20 cellular contexts compared by ENCODE assay signal in the genomic region with DNA sequence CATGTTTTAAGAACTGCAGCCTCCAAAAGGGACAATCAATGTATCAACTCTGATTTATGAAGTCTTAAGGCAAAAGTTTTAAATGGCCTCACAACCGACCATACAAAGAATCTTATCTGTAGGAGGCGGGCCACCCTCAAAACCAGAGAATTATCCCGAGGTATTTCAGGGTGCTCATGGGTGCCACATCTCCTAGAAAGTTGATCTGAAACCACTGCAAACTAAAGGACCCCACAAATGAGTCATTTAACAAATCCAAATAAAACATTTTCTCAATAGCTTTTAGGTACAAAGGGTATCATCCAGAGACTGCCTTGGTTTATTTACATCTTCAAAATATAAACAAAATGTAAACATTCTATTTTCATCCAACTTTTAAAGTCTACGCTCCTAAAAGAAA. TPM values are rescaled to one million over a fixed set of nuclear protein-coding genes. Genes with fewer than 3 reads are reported as not detected.
DNase-seq lines count a peak whose midpoint lies in the region; ATAC-seq and TF ChIP-seq lines count a peak whose summit lies in the region.
"Had no signal": no experiment of that assay in that cellular context is flagged by ENCODE, and none has a peak within 500 bp of the region (broad histone marks: within the 10 kb centered on the region; RNA-seq: fewer than 3 reads in every experiment).

No MANE protein-coding gene starts in this region.

- no peak overlapping the region for H3K4ac ChIP-seq in mesendoderm (ENCODE audit: low read depth, low read length)

- no peak for ATAC-seq in stimulated activated effector memory CD8-positive, alpha-beta T cell treated with anti-CD3 and anti-CD28 coated beads, Interleukin-12 subunit alpha, Interleukin-12 subunit beta, amount 100 ng/mL, for 72 hours
- ATAC-seq in upper lobe of right lung, result no peak
- ATAC-seq: HCT116, SK-N-SH treated with all-trans-retinoic acid at 6 μM for 48 hours had no signal

- peak overlapping the region; percentile 4 for H3K4me3 Mint-ChIP-seq in activated CD4-positive, alpha-beta memory T cell treated with anti-CD3 and anti-CD28 coated beads, Interleukin-2, amount 10 ng/mL, durations not matched to agents 7 days and 5 days
- H3K4me3 Mint-ChIP-seq in stimulated activated effector memory CD8-positive, alpha-beta T cell treated with anti-CD3 and anti-CD28 coated beads, Interleukin-12 subunit alpha, Interleukin-12 subunit beta, amount 100 ng/mL, for 72 hours, result peak overlapping the region; percentile 80

- H3K36me3 Mint-ChIP-seq in activated CD4-positive, alpha-beta memory T cell treated with anti-CD3 and anti-CD28 coated beads, Interleukin-2, amount 10 ng/mL, durations not matched to agents 7 days and 5 days (ENCODE audit: low read depth), result peaks cover 81% of the 10 kb centered on the region
- H3K36me3 Mint-ChIP-seq in stimulated activated effector memory CD8-positive, alpha-beta T cell treated with anti-CD3 and anti-CD28 coated beads, Interleukin-12 subunit alpha, Interleukin-12 subunit beta, amount 100 ng/mL, for 72 hours, result peaks cover 85% of the 10 kb centered on the region

- H3K27me3 ChIP-seq in mesendoderm (ENCODE audit: insufficient read depth, low read length, poor library complexity) (no peaks in the 10 kb centered on the region), upper lobe of right lung (no peaks in the 10 kb centered on the region)

- H3K9me3 ChIP-seq in upper lobe of right lung, result no peaks in the 10 kb centered on the region
- H3K9me3 ChIP-seq: Caco-2 had no signal

- H3K56ac ChIP-seq in mesendoderm (ENCODE audit: low read length), result no peak overlapping the region

- H4K5ac ChIP-seq in mesendoderm (ENCODE audit: low read length), result no peak overlapping the region

- no peaks in the 10 kb centered on the region for H3K27me3 Mint-ChIP-seq in activated CD4-positive, alpha-beta memory T cell treated with anti-CD3 and anti-CD28 coated beads, Interleukin-2, amount 10 ng/mL, durations not matched to agents 7 days and 5 days
- H3K27me3 Mint-ChIP-seq: IgD-negative memory B cell had no signal

- H4K8ac ChIP-seq in mesendoderm (ENCODE audit: low read depth, low read length), result no peak overlapping the region

- no peak overlapping the region for H3K9ac ChIP-seq in mesendoderm (ENCODE audit: low read length)

- POLR2A ChIA-PET in activated CD4-positive, alpha-beta memory T cell treated with anti-CD3 and anti-CD28 coated beads, Interleukin-2, amount 10 ng/mL, durations not matched to agents 7 days and 5 days (lab: Charles Lee), result interaction anchor here (0.9 to 1.2 kb wide), 2 partner anchors 10 to 68 kb away, joined by 3 read pairs; no protein-coding TSS in a partner anchor

- H2BK15ac ChIP-seq in mesendoderm (replicated peaks; ENCODE audit: low read depth), result no peak overlapping the region

- H3K27ac Mint-ChIP-seq in activated CD4-positive, alpha-beta memory T cell treated with anti-CD3 and anti-CD28 coated beads, Interleukin-2, amount 10 ng/mL, durations not matched to agents 7 days and 5 days, result peak overlapping the region; percentile 57
- H3K27ac Mint-ChIP-seq in stimulated activated effector memory CD8-positive, alpha-beta T cell treated with anti-CD3 and anti-CD28 coated beads, Interleukin-12 subunit alpha, Interleukin-12 subunit beta, amount 100 ng/mL, for 72 hours, result no peak overlapping the region

- no peaks in the 10 kb centered on the region for H3K9me3 Mint-ChIP-seq in activated CD4-positive, alpha-beta memory T cell treated with anti-CD3 and anti-CD28 coated beads, Interleukin-2, amount 10 ng/mL, durations not matched to agents 7 days and 5 days
- no peaks in the 10 kb centered on the region for H3K9me3 Mint-ChIP-seq in stimulated activated effector memory CD8-positive, alpha-beta T cell treated with anti-CD3 and anti-CD28 coated beads, Interleukin-12 subunit alpha, Interleukin-12 subunit beta, amount 100 ng/mL, for 72 hours
- H3K9me3 Mint-ChIP-seq: IgD-negative memory B cell had no signal

- H3K18ac ChIP-seq in mesendoderm (ENCODE audit: low read length), result no peak overlapping the region

- H3K4me2 ChIP-seq in mesendoderm (ENCODE audit: low read length), result no peak overlapping the region

- H3K36me3 ChIP-seq in mesendoderm (ENCODE audit: control insufficient read depth, insufficient read depth, low read length), result no peaks in the 10 kb centered on the region
- no peaks in the 10 kb centered on the region for H3K36me3 ChIP-seq in upper lobe of right lung

- intact Hi-C loops in upper lobe of right lung (cut with DNase I), result no loop called here

- no peak for TF ChIP-seq CTCF in GM12865 (IDR thresholded peaks at IDR 0.05; ENCODE audit: insufficient read depth, low read depth, low read length, missing control alignments)
- TF ChIP-seq CTCF in upper lobe of right lung (IDR thresholded peaks at IDR 0.05), result no peak

- H2BK120ac ChIP-seq in mesendoderm (ENCODE audit: low read depth, low read length), result no peak overlapping the region

- H2AK5ac ChIP-seq in mesendoderm (ENCODE audit: low read length), result no peak overlapping the region

- H3K4me1 Mint-ChIP-seq in activated CD4-positive, alpha-beta memory T cell treated with anti-CD3 and anti-CD28 coated beads, Interleukin-2, amount 10 ng/mL, durations not matched to agents 7 days and 5 days, result peaks cover 84% of the 10 kb centered on the region
- peaks cover 73% of the 10 kb centered on the region for H3K4me1 Mint-ChIP-seq in stimulated activated effector memory CD8-positive, alpha-beta T cell treated with anti-CD3 and anti-CD28 coated beads, Interleukin-12 subunit alpha, Interleukin-12 subunit beta, amount 100 ng/mL, for 72 hours

- H3K79me2 ChIP-seq in mesendoderm (ENCODE audit: control insufficient read depth, insufficient read depth, low read length), result no peaks in the 10 kb centered on the region

- H3K23ac ChIP-seq in mesendoderm (ENCODE audit: low read length), result no peak overlapping the region

- CTCF ChIA-PET in activated CD4-positive, alpha-beta memory T cell treated with anti-CD3 and anti-CD28 coated beads, Interleukin-2, amount 10 ng/mL, durations not matched to agents 7 days and 5 days (lab: Charles Lee), result interaction anchor here (2.4 to 18.3 kb wide), 2 partner anchors 10 to 94 kb away, joined by 10 to 510 read pairs; no protein-coding TSS in a partner anchor

- H3K79me1 ChIP-seq in mesendoderm (ENCODE audit: low read length), result no peaks in the 10 kb centered on the region

- no peak overlapping the region for H3K4me3 ChIP-seq in GM12865 (ENCODE audit: low read depth, low read length)
- no peak overlapping the region for H3K4me3 ChIP-seq in mesendoderm (ENCODE audit: low read length)
- no peak overlapping the region for H3K4me3 ChIP-seq in upper lobe of right lung

- WGBS in mesendoderm (ENCODE audit: extremely low coverage, insufficient coverage, low lambda C conversion rate), result no CpG with 5 or more reads among the region's 4 CpGs

- DNase-seq in GM12865 (ENCODE audit: low read depth) (peak; percentile 21), MV-4-11 (lab: John Stamatoyannopoulos, UW) (peak; percentile 48), mesendoderm (no peak), upper lobe of right lung (no peak)
- no peak for DNase-seq in activated CD4-positive, alpha-beta memory T cell treated with anti-CD3 and anti-CD28 coated beads, Interleukin-2, amount 10 ng/mL, durations not matched to agents 7 days and 5 days
- no peak for DNase-seq in stimulated activated effector memory CD8-positive, alpha-beta T cell treated with anti-CD3 and anti-CD28 coated beads, Interleukin-12 subunit alpha, Interleukin-12 subunit beta, amount 100 ng/mL, for 72 hours (ENCODE audit: low spot score in 2 of 2)
- DNase-seq in activated CD4-positive, CD25-positive, alpha-beta regulatory T cell (lab: John Stamatoyannopoulos, UW), result no peak
- DNase-seq: ACHN, C1 segment of cervical spinal cord, Caco-2, GOT3, Kasumi-1, NCI-H1105 treated with DMSO at 0.1 percent for 48 hours, NCI-H1694, NCI-H2081 treated with DMSO at 0.1 percent for 48 hours, NCI-H446 treated with DMSO at 0.1 percent for 48 hours, SHP77 treated with DMSO at 0.1 percent for 48 hours had no signal

- no peaks in the 10 kb centered on the region for H3K4me1 ChIP-seq in mesendoderm (ENCODE audit: control insufficient read depth, low read depth, low read length)
- H3K4me1 ChIP-seq in upper lobe of right lung, result peaks cover 33% of the 10 kb centered on the region

- H3K27ac ChIP-seq in mesendoderm (ENCODE audit: low read depth, low read length) (no peak overlapping the region), upper lobe of right lung (no peak overlapping the region)

- no peak overlapping the region for H2BK5ac ChIP-seq in mesendoderm (ENCODE audit: low read length)

RNA-seq across cellular contexts. Expression of a gene that starts 6.8 kb away (rescaled TPM):
- 100 to 1,000 TPM; 126 to 128 TPM for total RNA-seq in activated CD4-positive, alpha-beta memory T cell treated with anti-CD3 and anti-CD28 coated beads, Interleukin-2, amount 10 ng/mL, durations not matched to agents 7 days and 5 days
- polyA plus RNA-seq in mesendoderm (2013, experiment 1 of 2), result 3.3 TPM
- polyA plus RNA-seq in mesendoderm (2013, experiment 2 of 2), result 2.9 TPM
- 52.6 TPM for total RNA-seq in upper lobe of right lung

Comparison
In these comparisons a context has a peak if more than half of its experiments do, and no peak if none do; other contexts are left out.
1. DNase-seq: peak in GM12865 (single experiment) and MV-4-11 (single experiment); none in activated CD4-positive, alpha-beta memory T cell treated with anti-CD3 and anti-CD28 coated beads, Interleukin-2, amount 10 ng/mL, durations not matched to agents 7 days and 5 days (single experiment), stimulated activated effector memory CD8-positive, alpha-beta T cell treated with anti-CD3 and anti-CD28 coated beads, Interleukin-12 subunit alpha, Interleukin-12 subunit beta, amount 100 ng/mL, for 72 hours (0 of 2), mesendoderm (single experiment), upper lobe of right lung (single experiment) and activated CD4-positive, CD25-positive, alpha-beta regulatory T cell (0 of 4).